ENCODE assay signal across 34 cellular contexts in the genomic region with DNA sequence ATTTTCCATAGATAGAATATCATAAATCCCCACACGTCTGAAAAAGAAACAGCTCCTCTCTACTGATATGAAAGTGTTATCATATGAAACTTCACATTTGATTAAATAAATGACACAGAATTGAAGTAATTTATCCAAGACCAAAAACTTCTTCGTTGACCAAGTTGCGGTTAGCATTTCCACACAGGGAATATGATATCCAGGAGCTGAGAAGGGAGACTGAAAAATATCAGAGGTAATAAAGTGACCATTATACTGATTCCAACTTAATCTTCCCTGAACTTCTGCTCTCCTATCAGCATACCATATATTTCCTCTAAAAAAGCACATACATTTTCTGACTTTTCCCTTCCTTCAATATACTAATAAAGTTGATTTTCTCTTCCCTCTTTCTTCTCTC.
"Had no signal": no experiment of that assay in that cellular context is flagged by ENCODE, and none has a peak within 500 bp of the region (broad histone marks: within the 10 kb centered on the region; RNA-seq: fewer than 3 reads in every experiment).

No MANE protein-coding gene starts in this region.

- H3K27me3 ChIP-seq: MG63 had no signal

- H3K27ac ChIP-seq: KMS-11 had no signal

- H3K36me3 ChIP-seq: MG63 had no signal

- H3K9ac ChIP-seq: KMS-11 had no signal

- H3K4me3 ChIP-seq: MG63 had no signal

- H3K4me2 ChIP-seq: KMS-11 had no signal

- H3K9me3 ChIP-seq: MG63 had no signal

- DNase-seq: Karpas-422, Kasumi-1, KG1, MG63, MM.1S, MV-4-11, NCI-H1048, NCI-H1092, NCI-H1092 treated with DMSO at 0.1 percent for 48 hours, NCI-H1105 treated with DMSO at 0.1 percent for 48 hours, NCI-H1417, NCI-H1417 treated with DMSO at 0.1 percent for 48 hours, NCI-H1436, NCI-H1436 treated with DMSO at 0.1 percent for 48 hours, NCI-H146, NCI-H1694, NCI-H1694 treated with DMSO at 0.1 percent for 48 hours, NCI-H187, NCI-H187 treated with DMSO at 0.1 percent for 48 hours, NCI-H1930, NCI-H2029, NCI-H2029 treated with DMSO at 0.1 percent for 48 hours, NCI-H2081, NCI-H2081 treated with DMSO at 0.1 percent for 48 hours, NCI-H2107, NCI-H2171, NCI-H2171 treated with DMSO at 0.1 percent for 48 hours, NCI-H2227 treated with DMSO at 0.1 percent for 48 hours, NCI-H226, NCI-H345, NCI-H446, NCI-H446 treated with DMSO at 0.1 percent for 48 hours, NCI-H510A had no signal
